In the genomic region with DNA sequence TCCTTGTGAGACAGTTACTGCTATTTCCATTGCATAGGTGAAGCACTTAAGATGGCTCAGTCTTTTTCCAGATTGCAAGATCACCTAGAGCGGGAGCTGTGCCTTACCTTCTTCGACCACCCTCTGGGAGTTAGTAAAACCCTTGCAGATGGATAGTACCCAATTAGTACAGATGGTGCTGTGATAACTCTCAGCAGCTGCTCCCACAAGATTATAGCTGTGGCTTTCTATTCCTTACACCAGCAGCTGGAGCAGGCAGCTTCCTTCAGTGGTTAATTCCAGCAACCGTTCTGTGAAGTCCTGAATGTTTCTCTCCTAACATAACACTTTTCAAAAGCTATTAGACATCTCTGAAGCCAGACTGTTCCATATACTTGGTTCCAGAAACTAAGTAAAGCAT, we compare ENCODE assay signal across 20 cellular contexts.
DNase-seq lines count a peak whose midpoint lies in the region; TF ChIP-seq lines count a peak whose summit lies in the region.
"Had no signal": no experiment of that assay in that cellular context is flagged by ENCODE, and none has a peak within 500 bp of the region (broad histone marks: within the 10 kb centered on the region; RNA-seq: fewer than 3 reads in every experiment).

No MANE protein-coding gene starts in this region.

- TF ChIP-seq CTCF in glutamatergic neuron (IDR thresholded peaks at IDR 0.05; ENCODE audit: partially characterized antibody, unreplicated experiment): no peak
- no peak for TF ChIP-seq CTCF in sigmoid colon (IDR thresholded peaks at IDR 0.05)

- H3K36me3 ChIP-seq in SJCRH30 (no peaks in the 10 kb centered on the region), sigmoid colon (no peaks in the 10 kb centered on the region)

- H3K9me3 ChIP-seq in SJCRH30 (replicated peaks): no peaks in the 10 kb centered on the region
- no peaks in the 10 kb centered on the region for H3K9me3 ChIP-seq in sigmoid colon
- H3K9me3 ChIP-seq: A549, Caco-2 had no signal

- H3K4me3 Mint-ChIP-seq in glutamatergic neuron (ENCODE audit: unreplicated experiment): no peak overlapping the region
- H3K4me3 Mint-ChIP-seq in immature natural killer cell: no peak overlapping the region
- H3K4me3 Mint-ChIP-seq: CD4-positive, alpha-beta T cell; IgD-negative memory B cell had no signal

- peaks cover 14% of the 10 kb centered on the region for H3K4me1 ChIP-seq in SJCRH30
- no peaks in the 10 kb centered on the region for H3K4me1 ChIP-seq in sigmoid colon
- H3K4me1 ChIP-seq: A549, Caco-2 had no signal

- H3K4me1 Mint-ChIP-seq in glutamatergic neuron (ENCODE audit: low read depth, unreplicated experiment) (peaks cover 4% of the 10 kb centered on the region), immature natural killer cell (no peaks in the 10 kb centered on the region)
- H3K4me1 Mint-ChIP-seq: IgD-negative memory B cell had no signal

- H3K27me3 Mint-ChIP-seq in glutamatergic neuron (ENCODE audit: unreplicated experiment) (no peaks in the 10 kb centered on the region), immature natural killer cell (ENCODE audit: low read depth in 3 of 3) (peaks cover 0 to 3% (median 1%) of the 10 kb centered on the region in 3 donors)
- H3K27me3 Mint-ChIP-seq: CD4-positive, alpha-beta T cell had no signal

- H3K27ac Mint-ChIP-seq in glutamatergic neuron (ENCODE audit: unreplicated experiment) (peak overlapping the region; percentile 25), immature natural killer cell (no peak overlapping the region)
- H3K27ac Mint-ChIP-seq: CD4-positive, alpha-beta T cell; IgD-negative memory B cell had no signal

- H3K9me3 Mint-ChIP-seq in glutamatergic neuron (ENCODE audit: unreplicated experiment): no peaks in the 10 kb centered on the region
- H3K9me3 Mint-ChIP-seq in immature natural killer cell: peaks cover 0 to 25% (median 6%) of the 10 kb centered on the region in 6 donors

- intact Hi-C loops in sigmoid colon (cut with DNase I): no loop called here

- DNase-seq in DMS 273 (lab: John Stamatoyannopoulos, UW; ENCODE audit: unreplicated experiment) (peak; percentile 0), DMS 273 treated with DMSO at 0.1 percent for 48 hours (lab: John Stamatoyannopoulos, UW) (no peak), SJCRH30 (peak; percentile 40 to 71), glutamatergic neuron (no peak), skeletal muscle cell (ENCODE audit: low read depth) (peak; percentile 12), immature natural killer cell (no peak), sigmoid colon (no peak), activated gamma-delta T cell (lab: John Stamatoyannopoulos, UW) (no peak)
- DNase-seq: AML-193; Caco-2; CD4-positive, alpha-beta T cell; DMS53; DND-41; EL; GOT3 had no signal

- TF ChIP-seq POLR2A in sigmoid colon (IDR thresholded peaks at IDR 0.05): no peak

- H3K4me3 ChIP-seq in SJCRH30 (no peak overlapping the region), skeletal muscle cell (ENCODE audit: low read depth, low read length) (no peak overlapping the region), sigmoid colon (no peak overlapping the region)
- H3K4me3 ChIP-seq: A549, GM12878 had no signal

- H3K36me3 Mint-ChIP-seq in glutamatergic neuron (ENCODE audit: unreplicated experiment) (no peaks in the 10 kb centered on the region), immature natural killer cell (no peaks in the 10 kb centered on the region)
- H3K36me3 Mint-ChIP-seq: IgD-negative memory B cell had no signal

- H3K27ac ChIP-seq in SJCRH30 (no peak overlapping the region), sigmoid colon (no peak overlapping the region)
- H3K27ac ChIP-seq: 22Rv1, A549, C4-2B had no signal

- H3K27me3 ChIP-seq in SJCRH30 (no peaks in the 10 kb centered on the region), sigmoid colon (no peaks in the 10 kb centered on the region)

- 81 to 83% methylated on average over 3 of the region's 3 CpGs for WGBS in sigmoid colon, 2 donors

- TF ChIP-seq EP300 in sigmoid colon (IDR thresholded peaks at IDR 0.05): no peak

Comparison
In these comparisons a context has a peak if more than half of its experiments do, and no peak if none do; other contexts are left out.
1. DNase-seq: peak in DMS 273 (single experiment), SJCRH30 (2 of 2) and skeletal muscle cell (single experiment); none in DMS 273 treated with DMSO at 0.1 percent for 48 hours (single experiment), glutamatergic neuron (single experiment), immature natural killer cell (0 of 3), sigmoid colon (single experiment) and activated gamma-delta T cell (single experiment).